1 cellular context compared by ENCODE assay signal in genomic region chr19:3586707-3587346, GRCh38.
A peak's percentile ranks its signal among the peaks of the same experiment; 100 is the strongest.
TF ChIP-seq lines count a peak whose summit lies in the region.

No MANE protein-coding gene starts in this region.

TF ChIP-seq in K562, 482 proteins besides CTCF, POLR2A, EP300 and RAD21:
- TF ChIP-seq KAT2B (IDR thresholded peaks at IDR 0.05; ENCODE audit: low read depth, low read length) = no peak
- 0 out of 4 replicates have a peak, but pooled peaks of 1 of the 2 experiments have one; percentile 6 for TF ChIP-seq ZNF639 (CRISPR knock-in tag; conservative IDR thresholded peaks at IDR 0.05 in 1 of 2, IDR thresholded peaks at IDR 0.05 in 1 of 2)
- TF ChIP-seq TCF3 (CRISPR knock-in tag; IDR thresholded peaks at IDR 0.05) = no peak
- TF ChIP-seq MCM2 (IDR thresholded peaks at IDR 0.05; ENCODE audit: low read depth) = no peak
- TF ChIP-seq MEF2A (IDR thresholded peaks at IDR 0.05; ENCODE audit: control insufficient read depth, low read depth, low read length) = peak; percentile 34; the same call in 1 of the 2 replicates
- TF ChIP-seq SMARCA4 (IDR thresholded peaks at IDR 0.05) = no peak
- peak; percentile 67 for TF ChIP-seq ZBTB33 (CRISPR knock-in tag; IDR thresholded peaks at IDR 0.05)
